13 cellular contexts compared by ENCODE assay signal in the genomic region with DNA sequence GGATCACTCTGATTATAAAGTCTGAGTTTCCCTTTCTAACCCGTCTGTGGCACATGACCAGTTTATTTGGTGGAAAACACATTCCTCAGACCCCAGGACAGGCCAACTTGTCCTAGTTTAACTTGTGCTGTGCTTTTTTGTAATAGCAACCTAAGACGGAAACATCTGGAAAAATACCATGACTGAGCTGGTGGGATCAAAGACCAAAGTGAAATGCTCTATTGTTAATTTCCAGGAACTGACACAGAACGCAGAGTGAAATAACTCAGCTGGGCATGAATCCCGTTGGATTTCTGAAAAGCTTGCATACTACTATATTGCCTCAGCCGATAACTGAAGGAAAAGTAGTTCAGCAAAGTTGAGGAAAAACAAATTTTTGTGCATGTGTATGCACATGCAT.
DNase-seq lines count a peak whose midpoint lies in the region; ATAC-seq and TF ChIP-seq lines count a peak whose summit lies in the region.
"Had no signal": no experiment of that assay in that cellular context is flagged by ENCODE, and none has a peak within 500 bp of the region (broad histone marks: within the 10 kb centered on the region; RNA-seq: fewer than 3 reads in every experiment).

No MANE protein-coding gene starts in this region.

- H3K4me3 Mint-ChIP-seq in T-helper 17 cell = no peak overlapping the region
- H3K4me3 Mint-ChIP-seq: memory B cell had no signal

- no peak overlapping the region for H3K27ac Mint-ChIP-seq in T-helper 17 cell
- H3K27ac Mint-ChIP-seq: memory B cell had no signal

- H3K9ac ChIP-seq in fibroblast of lung (ENCODE audit: insufficient read depth, low read length) = no peak overlapping the region

- H3K9me3 ChIP-seq in fibroblast of lung (ENCODE audit: control insufficient read depth, insufficient read depth, low read depth, low read length) (no peaks in the 10 kb centered on the region), T-helper 17 cell (ENCODE audit: control insufficient read depth, low read length, poor library complexity, severe bottlenecking) (no peaks in the 10 kb centered on the region)
- H3K9me3 ChIP-seq: HAP-1, right lobe of liver had no signal

- H3K4me3 ChIP-seq in fibroblast of lung (replicated peaks in 1 of 4; ENCODE audit: control extremely low read depth in 1 of 4, insufficient read depth in 1 of 4, low read depth in 3 of 4, low read length in 4 of 4) (no peak overlapping the region), skin epidermis (no peak overlapping the region)
- H3K4me3 ChIP-seq: cardiac muscle cell, HAP-1, right lobe of liver had no signal

- H4K20me1 ChIP-seq in fibroblast of lung (ENCODE audit: control insufficient read depth, extremely low read depth, insufficient read depth, low read length) = no peaks in the 10 kb centered on the region

- no peaks in the 10 kb centered on the region for H3K4me1 Mint-ChIP-seq in T-helper 17 cell
- H3K4me1 Mint-ChIP-seq: memory B cell had no signal

- H3K36me3 ChIP-seq in fibroblast of lung (ENCODE audit: control insufficient read depth, insufficient read depth, low read length) = no peaks in the 10 kb centered on the region
- H3K36me3 ChIP-seq: cardiac muscle cell, HAP-1, right lobe of liver had no signal

- H3K4me2 ChIP-seq in fibroblast of lung (ENCODE audit: extremely low read depth, insufficient read depth, low read length) = no peak overlapping the region

- H3K4me1 ChIP-seq in fibroblast of lung (ENCODE audit: control insufficient read depth, extremely low read depth, insufficient read depth, low read length) = peaks cover 2% of the 10 kb centered on the region
- H3K4me1 ChIP-seq: right lobe of liver had no signal

- H3K27me3 ChIP-seq in fibroblast of lung (ENCODE audit: control insufficient read depth, insufficient read depth, low read length) = no peaks in the 10 kb centered on the region
- H3K27me3 ChIP-seq: cardiac muscle cell, right lobe of liver had no signal

- no peaks in the 10 kb centered on the region for H3K36me3 Mint-ChIP-seq in T-helper 17 cell (ENCODE audit: low read depth)
- H3K36me3 Mint-ChIP-seq: memory B cell had no signal

- DNase-seq in amniotic epithelial cell (ENCODE audit: low read depth) (peak; percentile 37), fibroblast of lung (ENCODE audit: low read depth in 2 of 2) (peak; percentile 41 to 72), lung microvascular endothelial cell (ENCODE audit: low read depth in 2 of 2) (peak; percentile 86 to 94), T-helper 17 cell (no peak), germinal center (ENCODE audit: low spot score) (no peak)
- DNase-seq in central memory CD4-positive, alpha-beta T cell = no peak
- DNase-seq: activated CD4-positive, CD25-positive, alpha-beta regulatory T cell treated with anti-CD3 and anti-CD28 coated beads, Interleukin-2, amount 50 U/mL, for 72 hours had no signal

- no peak overlapping the region for H2AFZ ChIP-seq in fibroblast of lung (ENCODE audit: low read length)

- H3K27ac ChIP-seq in fibroblast of lung (ENCODE audit: insufficient read depth, low read length) (no peak overlapping the region), skin epidermis (peak overlapping the region in 11 of 21 experiments; percentile 3 to 69 (median 43))
- H3K27ac ChIP-seq: cardiac muscle cell, right lobe of liver had no signal

- TF ChIP-seq CTCF in fibroblast of lung (conservative IDR thresholded peaks at IDR 0.05 in 1 of 2, IDR thresholded peaks at IDR 0.05 in 1 of 2; ENCODE audit: low read depth in 1 of 2, low read length in 2 of 2) = no peak

- H3K27me3 Mint-ChIP-seq in T-helper 17 cell = peaks cover 66% of the 10 kb centered on the region

- no peak for ATAC-seq in HG03571 (IDR thresholded peaks at IDR 0.05; ENCODE audit: unreplicated experiment)
- no peak for ATAC-seq in T-helper 17 cell

- no peaks in the 10 kb centered on the region for H3K79me2 ChIP-seq in fibroblast of lung (ENCODE audit: control insufficient read depth, insufficient read depth, low read length)

Comparison
In these comparisons a context has a peak if more than half of its experiments do, and no peak if none do; other contexts are left out.
1. DNase-seq: peak in amniotic epithelial cell (single experiment), fibroblast of lung (2 of 2) and lung microvascular endothelial cell (2 of 2); none in central memory CD4-positive, alpha-beta T cell (single experiment), T-helper 17 cell (0 of 3) and germinal center (single experiment).